In the genomic region with DNA sequence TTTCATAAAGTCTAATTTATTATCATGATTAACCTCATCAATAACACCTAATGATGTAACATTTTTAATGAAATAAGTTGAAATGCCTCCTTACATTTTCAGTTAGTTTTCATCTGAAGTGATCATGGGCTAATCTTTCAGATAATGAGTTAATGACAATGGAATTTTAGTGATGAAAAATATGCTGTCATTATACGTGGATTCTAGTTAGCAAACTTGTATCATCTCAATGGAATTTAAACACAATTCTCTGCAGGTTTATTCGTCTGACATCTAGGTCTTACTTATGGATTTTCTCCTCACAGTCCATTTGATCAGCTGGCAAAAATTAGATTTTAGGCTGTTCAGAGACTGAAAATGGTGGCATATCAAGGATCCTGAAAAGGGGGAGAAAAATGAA, we compare ENCODE assay signal across 18 cellular contexts.
DNase-seq lines count a peak whose midpoint lies in the region; ATAC-seq and TF ChIP-seq lines count a peak whose summit lies in the region.
"Had no signal": no experiment of that assay in that cellular context is flagged by ENCODE, and none has a peak within 500 bp of the region (broad histone marks: within the 10 kb centered on the region; RNA-seq: fewer than 3 reads in every experiment).

No MANE protein-coding gene starts in this region.

- H3K4me1 ChIP-seq in mesenchymal stem cell (ENCODE audit: control insufficient read depth, insufficient read depth, low read depth, low read length) (peaks cover 4% of the 10 kb centered on the region), left lung (no peaks in the 10 kb centered on the region)
- H3K4me1 ChIP-seq: upper lobe of left lung had no signal

- no peak overlapping the region for H3K14ac ChIP-seq in mesenchymal stem cell (ENCODE audit: low read length in 2 of 2)

- intact Hi-C loops in left lung (cut with DNase I) = no loop called here

- peak overlapping the region; percentile 80 for H2BK5ac ChIP-seq in mesenchymal stem cell (ENCODE audit: low read depth, low read length, poor library complexity, severe bottlenecking)

- H2BK12ac ChIP-seq in mesenchymal stem cell (ENCODE audit: low read length in 2 of 2) = no peak overlapping the region

- H3K27ac ChIP-seq in mesenchymal stem cell (ENCODE audit: low read length, poor library complexity, severe bottlenecking) (peak overlapping the region; percentile 78), left lung (no peak overlapping the region)
- H3K27ac ChIP-seq: upper lobe of left lung, WERI-Rb-1 had no signal

- no peak overlapping the region for H2BK15ac ChIP-seq in mesenchymal stem cell (ENCODE audit: low read depth, poor library complexity, severe bottlenecking)

- H2AFZ ChIP-seq in mesenchymal stem cell (ENCODE audit: low read depth, low read length) = no peak overlapping the region

- no peaks in the 10 kb centered on the region for H3K36me3 ChIP-seq in mesenchymal stem cell (ENCODE audit: control insufficient read depth in 1 of 2, insufficient read depth in 2 of 2, low read depth in 1 of 2, low read length in 2 of 2)
- no peaks in the 10 kb centered on the region for H3K36me3 ChIP-seq in left lung
- H3K36me3 ChIP-seq: upper lobe of left lung, WERI-Rb-1 had no signal

- H3K4me2 ChIP-seq in mesenchymal stem cell (ENCODE audit: low read length, poor library complexity, severe bottlenecking) = peak overlapping the region; percentile 10

- no peak overlapping the region for H3K4ac ChIP-seq in mesenchymal stem cell (ENCODE audit: low read depth in 1 of 2, low read length in 2 of 2)

- no peak overlapping the region for H3K18ac ChIP-seq in mesenchymal stem cell (ENCODE audit: low read depth in 1 of 2, low read length in 2 of 2)

- no peaks in the 10 kb centered on the region for H3K79me1 ChIP-seq in mesenchymal stem cell (replicated peaks; ENCODE audit: low read length, poor library complexity, severe bottlenecking)

- H4K8ac ChIP-seq in mesenchymal stem cell (ENCODE audit: low read length) = no peak overlapping the region

- DNase-seq in AG08396 (ENCODE audit: low spot score) (peak; percentile 21), M059J (ENCODE audit: low read depth) (peak; percentile 68), cardiac fibroblast (ENCODE audit: low read depth in 2 of 2) (peak; percentile 39 to 68), mesenchymal stem cell (no peak), left lung (no peak)
- DNase-seq: activated CD4-positive, alpha-beta memory T cell treated with anti-CD3 and anti-CD28 coated beads, Interleukin-2, amount 10 ng/mL, durations not matched to agents 7 days and 5 days; activated naive CD8-positive, alpha-beta T cell treated with anti-CD3 and anti-CD28 coated beads, Interleukin-2, amount 50 U/mL, for 24 hours; left ventricle myocardium superior; MM.1S; naive B cell; NCI-H1930; NCI-H524 treated with DMSO at 0.1 percent for 48 hours; stimulated activated naive CD8-positive, alpha-beta T cell treated with anti-CD3 and anti-CD28 coated beads, Interleukin-15, Interleukin-2, amounts not matched to agents 100 U/mL and 50 U/mL, for 24 hours; upper lobe of left lung; WERI-Rb-1 had no signal

- H3K9me3 ChIP-seq in mesenchymal stem cell (ENCODE audit: control insufficient read depth, low read length) (no peaks in the 10 kb centered on the region), left lung (no peaks in the 10 kb centered on the region)
- H3K9me3 ChIP-seq: upper lobe of left lung had no signal

- TF ChIP-seq CTCF in cardiac fibroblast (IDR thresholded peaks at IDR 0.05; ENCODE audit: low read depth, low read length) = no peak
- TF ChIP-seq CTCF in left lung (IDR thresholded peaks at IDR 0.05) = no peak

- ATAC-seq in GM21526 (IDR thresholded peaks at IDR 0.05; ENCODE audit: low FRiP score, unreplicated experiment) = no peak
- ATAC-seq in HG02973 (IDR thresholded peaks at IDR 0.05; ENCODE audit: unreplicated experiment) = no peak
- ATAC-seq in GM19452 (IDR thresholded peaks at IDR 0.05; ENCODE audit: unreplicated experiment) = no peak
- no peak for ATAC-seq in left lung
- ATAC-seq: activated naive CD8-positive, alpha-beta T cell treated with anti-CD3 and anti-CD28 coated beads, Interleukin-2, amount 50 U/mL, for 24 hours; left ventricle myocardium superior; stimulated activated naive CD8-positive, alpha-beta T cell treated with anti-CD3 and anti-CD28 coated beads, Interleukin-15, Interleukin-2, amounts not matched to agents 100 U/mL and 50 U/mL, for 24 hours had no signal

- no peak overlapping the region for H3K9ac ChIP-seq in mesenchymal stem cell (ENCODE audit: low read length)

- H3K27me3 ChIP-seq in mesenchymal stem cell (ENCODE audit: control insufficient read depth in 1 of 2, insufficient read depth in 1 of 2, low read length in 2 of 2) = no peaks in the 10 kb centered on the region
- H3K27me3 ChIP-seq in left lung = no peaks in the 10 kb centered on the region
- H3K27me3 ChIP-seq: upper lobe of left lung had no signal

- WGBS in mesenchymal stem cell = no CpG with 5 or more reads among the region's 2 CpGs

- no peak overlapping the region for H2BK120ac ChIP-seq in mesenchymal stem cell (ENCODE audit: low read depth, low read length)

- H2AK5ac ChIP-seq in mesenchymal stem cell (ENCODE audit: low read length, severe bottlenecking) = no peak overlapping the region

- no peak overlapping the region for H3K23ac ChIP-seq in mesenchymal stem cell (ENCODE audit: low read length in 2 of 2)

- no peak overlapping the region for H3K4me3 ChIP-seq in cardiac fibroblast (replicated peaks in 1 of 2; ENCODE audit: low read depth in 2 of 2, low read length in 2 of 2)
- H3K4me3 ChIP-seq in mesenchymal stem cell (ENCODE audit: insufficient read depth in 1 of 2, low read depth in 1 of 2, low read length in 2 of 2) = no peak overlapping the region
- no peak overlapping the region for H3K4me3 ChIP-seq in left lung
- H3K4me3 ChIP-seq: upper lobe of left lung had no signal

- H4K91ac ChIP-seq in mesenchymal stem cell (ENCODE audit: low read length) = no peak overlapping the region

Comparison
In these comparisons a context has a peak if more than half of its experiments do, and no peak if none do; other contexts are left out.
1. DNase-seq: peak in AG08396 (single experiment), M059J (single experiment) and cardiac fibroblast (2 of 2); none in mesenchymal stem cell (single experiment) and left lung (0 of 2).